Comparison of ENCODE assay signal across 1 cellular context in the genomic region with DNA sequence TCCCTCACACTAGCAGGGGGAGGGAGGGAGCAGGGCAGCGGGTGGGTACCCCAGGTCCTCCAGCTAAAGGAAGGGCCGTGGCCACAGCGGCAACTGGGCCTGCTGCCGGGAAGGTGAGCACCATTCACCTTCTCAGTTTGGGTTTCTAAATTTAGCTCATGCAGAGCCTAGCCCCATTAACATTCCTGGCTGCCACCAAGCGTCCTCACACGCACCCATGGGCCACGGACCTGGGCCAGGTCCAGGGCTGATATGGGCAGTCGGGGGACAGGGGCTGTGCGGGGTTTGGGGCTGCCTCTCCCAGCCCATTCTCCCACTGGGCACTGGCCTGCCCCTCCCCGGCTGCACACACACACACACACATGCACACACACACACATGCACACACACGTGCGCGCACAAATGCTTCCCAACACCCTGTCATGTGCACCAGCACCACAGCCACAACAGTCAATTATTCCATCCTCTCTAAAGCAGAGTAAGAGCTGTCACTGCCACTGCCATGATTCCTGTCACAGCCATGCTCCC.
TF ChIP-seq lines count a peak whose summit lies in the region.

No MANE protein-coding gene starts in this region.

TF ChIP-seq in SK-N-SH, 30 proteins besides CTCF, POLR2A, EP300 and RAD21:
- TF ChIP-seq POLR2AphosphoS5 (IDR thresholded peaks at IDR 0.05; ENCODE audit: low read depth, low read length) = no peak
- TF ChIP-seq, protein P1, sequence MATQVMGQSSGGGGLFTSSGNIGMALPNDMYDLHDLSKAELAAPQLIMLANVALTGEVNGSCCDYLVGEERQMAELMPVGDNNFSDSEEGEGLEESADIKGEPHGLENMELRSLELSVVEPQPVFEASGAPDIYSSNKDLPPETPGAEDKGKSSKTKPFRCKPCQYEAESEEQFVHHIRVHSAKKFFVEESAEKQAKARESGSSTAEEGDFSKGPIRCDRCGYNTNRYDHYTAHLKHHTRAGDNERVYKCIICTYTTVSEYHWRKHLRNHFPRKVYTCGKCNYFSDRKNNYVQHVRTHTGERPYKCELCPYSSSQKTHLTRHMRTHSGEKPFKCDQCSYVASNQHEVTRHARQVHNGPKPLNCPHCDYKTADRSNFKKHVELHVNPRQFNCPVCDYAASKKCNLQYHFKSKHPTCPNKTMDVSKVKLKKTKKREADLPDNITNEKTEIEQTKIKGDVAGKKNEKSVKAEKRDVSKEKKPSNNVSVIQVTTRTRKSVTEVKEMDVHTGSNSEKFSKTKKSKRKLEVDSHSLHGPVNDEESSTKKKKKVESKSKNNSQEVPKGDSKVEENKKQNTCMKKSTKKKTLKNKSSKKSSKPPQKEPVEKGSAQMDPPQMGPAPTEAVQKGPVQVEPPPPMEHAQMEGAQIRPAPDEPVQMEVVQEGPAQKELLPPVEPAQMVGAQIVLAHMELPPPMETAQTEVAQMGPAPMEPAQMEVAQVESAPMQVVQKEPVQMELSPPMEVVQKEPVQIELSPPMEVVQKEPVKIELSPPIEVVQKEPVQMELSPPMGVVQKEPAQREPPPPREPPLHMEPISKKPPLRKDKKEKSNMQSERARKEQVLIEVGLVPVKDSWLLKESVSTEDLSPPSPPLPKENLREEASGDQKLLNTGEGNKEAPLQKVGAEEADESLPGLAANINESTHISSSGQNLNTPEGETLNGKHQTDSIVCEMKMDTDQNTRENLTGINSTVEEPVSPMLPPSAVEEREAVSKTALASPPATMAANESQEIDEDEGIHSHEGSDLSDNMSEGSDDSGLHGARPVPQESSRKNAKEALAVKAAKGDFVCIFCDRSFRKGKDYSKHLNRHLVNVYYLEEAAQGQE (IDR thresholded peaks at IDR 0.05; ENCODE audit: low read depth, low read length) = no peak
- no peak for TF ChIP-seq ELF1 (IDR thresholded peaks at IDR 0.05)
- TF ChIP-seq, protein P2, sequence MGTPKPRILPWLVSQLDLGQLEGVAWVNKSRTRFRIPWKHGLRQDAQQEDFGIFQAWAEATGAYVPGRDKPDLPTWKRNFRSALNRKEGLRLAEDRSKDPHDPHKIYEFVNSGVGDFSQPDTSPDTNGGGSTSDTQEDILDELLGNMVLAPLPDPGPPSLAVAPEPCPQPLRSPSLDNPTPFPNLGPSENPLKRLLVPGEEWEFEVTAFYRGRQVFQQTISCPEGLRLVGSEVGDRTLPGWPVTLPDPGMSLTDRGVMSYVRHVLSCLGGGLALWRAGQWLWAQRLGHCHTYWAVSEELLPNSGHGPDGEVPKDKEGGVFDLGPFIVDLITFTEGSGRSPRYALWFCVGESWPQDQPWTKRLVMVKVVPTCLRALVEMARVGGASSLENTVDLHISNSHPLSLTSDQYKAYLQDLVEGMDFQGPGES (IDR thresholded peaks at IDR 0.05; ENCODE audit: low read depth, low read length) = no peak
- TF ChIP-seq EZH2phosphoT487 (IDR thresholded peaks at IDR 0.05; ENCODE audit: borderline replicate concordance, low read depth) = no peak
